Comparison of ENCODE assay signal across 8 cellular contexts in genomic region chrX:48737213-48737938, GRCh38. TPM values are rescaled to one million over a fixed set of nuclear protein-coding genes. Genes with fewer than 3 reads are reported as not detected.
DNase-seq lines count a peak whose midpoint lies in the region; ATAC-seq and TF ChIP-seq lines count a peak whose summit lies in the region.

No MANE protein-coding gene starts in this region.

- intact Hi-C loops in left lung (cut with DNase I), result no loop called here

- H3K9me3 ChIP-seq in left lung, result no peaks in the 10 kb centered on the region

- no peaks in the 10 kb centered on the region for H3K36me3 ChIP-seq in left lung

- H3K4me3 ChIP-seq in left lung, result peak overlapping the region; percentile 35 to 51

- H3K27me3 ChIP-seq in left lung, result no peaks in the 10 kb centered on the region

- ATAC-seq in GM19351 (IDR thresholded peaks at IDR 0.05; ENCODE audit: unreplicated experiment), result peak; percentile 97
- ATAC-seq in HG03520 (IDR thresholded peaks at IDR 0.05; ENCODE audit: unreplicated experiment), result peak; percentile 97
- peak; percentile 99 for ATAC-seq in left lung

- H3K4me1 ChIP-seq in left lung, result peaks cover 0 to 4% of the 10 kb centered on the region in 2 donors

- DNase-seq in C1 segment of cervical spinal cord (lab: John Stamatoyannopoulos, UW) (peak; percentile 25 to 93 (median 82)), NCI-H748 (lab: John Stamatoyannopoulos, UW; ENCODE audit: unreplicated experiment) (peak; percentile 98), dermis blood vessel endothelial cell (peak; percentile 98), left lung (peak; percentile 92 to 93)
- peak; percentile 81 to 85 for DNase-seq in activated CD4-positive, alpha-beta T cell treated with anti-CD3 and anti-CD28 coated beads, Interleukin-2, amount 50 U/mL, for 4 hours
- DNase-seq in stimulated activated CD4-positive, alpha-beta T cell treated with anti-CD3 and anti-CD28 coated beads, Interleukin-2, amount 100 ng/mL, for 4 hours (ENCODE audit: low read depth), result peak; percentile 84

- no peak for TF ChIP-seq CTCF in left lung (IDR thresholded peaks at IDR 0.05)

- peak overlapping the region; percentile 80 to 90 for H3K27ac ChIP-seq in left lung

RNA-seq across cellular contexts. Expression of gene GLOD5, which starts 24.2 kb away (rescaled TPM):
- total RNA-seq in dermis blood vessel endothelial cell, result 0.28 TPM in 1 of 2 replicates, not detected in the other
- 1 to 10 TPM in 1 of 2 donors, under 1 TPM in 1; 0.84 to 2.5 TPM for total RNA-seq in left lung

RNA-seq across cellular contexts. Expression of gene SUV39H1, which starts 40.8 kb away (rescaled TPM):
- total RNA-seq in dermis blood vessel endothelial cell, result 4.3 and 9.8 TPM in 2 replicates
- total RNA-seq in left lung, result 1 to 10 TPM; 5.0 to 6.2 TPM

RNA-seq across cellular contexts. Expression of gene GATA1, which starts 49.0 kb away (rescaled TPM):
- not detected in 2 replicates for total RNA-seq in dermis blood vessel endothelial cell
- total RNA-seq in left lung, result under 1 TPM; 0.47 to 0.55 TPM

RNA-seq across cellular contexts. Expression of gene WAS, which starts 53.8 kb away (rescaled TPM):
- total RNA-seq in dermis blood vessel endothelial cell, result 0.09 TPM in 1 of 2 replicates, not detected in the other
- 10 to 100 TPM; 16.4 to 49.1 TPM for total RNA-seq in left lung

Comparison
In these comparisons a context has a peak if more than half of its experiments do, and no peak if none do; other contexts are left out.
1. Peak in every context shown above with its lines: DNase-seq, ATAC-seq, H3K4me3 ChIP-seq and H3K27ac ChIP-seq.